15 cellular contexts compared by ENCODE assay signal in genomic region chr17:62614142-62614541, GRCh38. TPM values are rescaled to one million over a fixed set of nuclear protein-coding genes. Genes with fewer than 3 reads are reported as not detected.
DNase-seq lines count a peak whose midpoint lies in the region; ATAC-seq, FAIRE-seq and TF ChIP-seq lines count a peak whose summit lies in the region.
"Had no signal": no experiment of that assay in that cellular context is flagged by ENCODE, and none has a peak within 500 bp of the region (broad histone marks: within the 10 kb centered on the region; RNA-seq: fewer than 3 reads in every experiment).

No MANE protein-coding gene starts in this region.

- DNase-seq in ACHN (peak; percentile 30), HFF-Myc (ENCODE audit: extremely low read depth, low read depth) (peak; percentile 91), amniotic stem cell (lab: John Stamatoyannopoulos, UW) (peak; percentile 69), islet precursor cell (peak; percentile 91), Calu3 (no peak), GM12892 (ENCODE audit: insufficient read length) (no peak)
- DNase-seq: esophagus squamous epithelium, left colon, pancreas, Peyer's patch had no signal

- BruUV-seq in Calu3 (replicated peaks; lab: Mats Ljungman, UMichigan), result no TSS peak

- FAIRE-seq in GM12892 (lab: Jason Lieb, UNC), result no peak
- FAIRE-seq: bronchial epithelial cell, pancreas had no signal

- intact Hi-C loops in Calu3 (cut with micrococcal nuclease; ENCODE audit: unreplicated experiment), result no loop called here

- H3K27ac Mint-ChIP-seq in Calu3 (ENCODE audit: unreplicated experiment), result no peak overlapping the region

- ATAC-seq in GM18519 (IDR thresholded peaks at IDR 0.05; ENCODE audit: low FRiP score, unreplicated experiment), result no peak
- ATAC-seq in HG03432 (IDR thresholded peaks at IDR 0.05; ENCODE audit: unreplicated experiment), result no peak
- ATAC-seq: HCT116, left colon had no signal

- TF ChIP-seq POLR2A in GM12892 (IDR thresholded peaks at IDR 0.05; ENCODE audit: low read depth, low read length), result no peak

- in situ Hi-C loops in ACHN (cut with HindIII; ENCODE audit: low pct_ligation_motif_present, low pct_unique_long_range_greater_than_20kb, low sequenced_read_pairs), result no loop called here

- CTCF ChIA-PET in Calu3 (lab: Charles Lee), result interaction anchor here (0.6 kb wide), 1 partner anchor 92 kb away, joined by 3 read pairs; no protein-coding TSS in a partner anchor

- H3K9me3 Mint-ChIP-seq in Calu3 (ENCODE audit: low read depth, unreplicated experiment), result no peaks in the 10 kb centered on the region

- H3K4me3 Mint-ChIP-seq in Calu3 (ENCODE audit: low read depth, unreplicated experiment), result no peak overlapping the region

- TF ChIP-seq CTCF in HFF-Myc (IDR thresholded peaks at IDR 0.05; ENCODE audit: low read depth, low read length, missing control alignments) (no peak), Calu3 (IDR thresholded peaks at IDR 0.05; ENCODE audit: unreplicated experiment) (no peak)

- H3K4me1 Mint-ChIP-seq in Calu3 (ENCODE audit: low read depth, unreplicated experiment), result no peaks in the 10 kb centered on the region

- peaks cover 18% of the 10 kb centered on the region for H3K36me3 Mint-ChIP-seq in Calu3 (ENCODE audit: insufficient read depth, unreplicated experiment)

- H3K27me3 Mint-ChIP-seq in Calu3 (ENCODE audit: unreplicated experiment), result no peaks in the 10 kb centered on the region

- H3K4me3 ChIP-seq in HFF-Myc (replicated peaks; ENCODE audit: low read depth, low read length), result no peak overlapping the region
- H3K4me3 ChIP-seq: BLaER1, esophagus squamous epithelium, pancreas, Peyer's patch had no signal

RNA-seq across cellular contexts. Expression of gene MRC2, which starts 13.3 kb away (rescaled TPM):
- total RNA-seq in Calu3 (2022), result 2.3 and 2.6 TPM in 2 replicates
- 1.3 TPM for polyA plus RNA-seq in GM12892 (2012; ENCODE audit: missing spikeins)

Comparison
In these comparisons a context has a peak if more than half of its experiments do, and no peak if none do; other contexts are left out.
1. DNase-seq: peak in ACHN (single experiment), HFF-Myc (single experiment), amniotic stem cell (single experiment) and islet precursor cell (single experiment); none in Calu3 (single experiment) and GM12892 (single experiment).